ENCODE assay signal across 16 cellular contexts in the genomic region with DNA sequence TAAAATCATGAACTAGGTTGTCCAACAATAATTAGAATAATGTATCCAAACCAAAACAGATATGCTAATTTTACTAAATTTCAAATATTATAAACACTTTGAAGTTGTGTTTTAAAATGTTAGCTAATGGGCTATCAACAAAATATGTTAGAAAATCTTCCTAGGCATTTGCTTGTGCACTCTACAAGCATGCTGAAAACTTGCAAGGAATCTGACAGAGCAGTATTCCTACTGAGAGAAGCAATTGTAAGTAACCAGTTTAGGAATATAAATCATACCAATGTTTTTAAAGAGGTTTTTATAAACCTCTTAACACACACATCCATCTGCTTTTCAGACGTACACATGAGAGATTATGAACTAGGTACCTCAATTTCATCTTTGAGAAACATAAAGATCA.
A peak's percentile ranks its signal among the peaks of the same experiment; 100 is the strongest.
DNase-seq lines count a peak whose midpoint lies in the region; ATAC-seq, FAIRE-seq and TF ChIP-seq lines count a peak whose summit lies in the region.
"Had no signal": no experiment of that assay in that cellular context is flagged by ENCODE, and none has a peak within 500 bp of the region (broad histone marks: within the 10 kb centered on the region; RNA-seq: fewer than 3 reads in every experiment).

No MANE protein-coding gene starts in this region.

- H3K4me1 ChIP-seq in ascending aorta (peaks cover 2 to 3% of the 10 kb centered on the region in 2 donors), left ventricle myocardium inferior (peaks cover 13% of the 10 kb centered on the region)
- H3K4me1 ChIP-seq: A549, Caco-2, Peyer's patch had no signal

- H3K9me3 Mint-ChIP-seq in brain, result no peaks in the 10 kb centered on the region
- H3K9me3 Mint-ChIP-seq: H9 had no signal

- H3K4me3 ChIP-seq in ascending aorta (no peak overlapping the region), left ventricle myocardium inferior (no peak overlapping the region)
- H3K4me3 ChIP-seq: A549, Peyer's patch had no signal

- TF ChIP-seq CTCF in brain (conservative IDR thresholded peaks at IDR 0.05), result no peak
- no peak for TF ChIP-seq CTCF in ascending aorta (IDR thresholded peaks at IDR 0.05)
- no peak for TF ChIP-seq CTCF in left ventricle myocardium inferior (IDR thresholded peaks at IDR 0.05; ENCODE audit: borderline replicate concordance)

- intact Hi-C loops in ascending aorta (cut with DNase I), result loop anchor here (10.0 kb wide), 1 partner anchor 360 kb away; no protein-coding TSS in a partner anchor
- intact Hi-C loops in left ventricle myocardium inferior (cut with micrococcal nuclease), result loop anchor here (5.0 kb wide), 1 partner anchor 442 kb away; no protein-coding TSS in a partner anchor

- peaks cover 12% of the 10 kb centered on the region for H3K36me3 Mint-ChIP-seq in brain

- no peak for ATAC-seq in HG03025 (IDR thresholded peaks at IDR 0.05; ENCODE audit: low FRiP score, unreplicated experiment)
- ATAC-seq: A549 had no signal

- H3K9me3 ChIP-seq in ascending aorta, result no peaks in the 10 kb centered on the region
- no peaks in the 10 kb centered on the region for H3K9me3 ChIP-seq in left ventricle myocardium inferior (replicated peaks)
- H3K9me3 ChIP-seq: A549, Caco-2, Peyer's patch had no signal

- H3K4me1 Mint-ChIP-seq in brain, result peaks cover 51% of the 10 kb centered on the region

- H3K27ac ChIP-seq in ascending aorta (no peak overlapping the region), left ventricle myocardium inferior (replicated peaks) (no peak overlapping the region)
- H3K27ac ChIP-seq: A549, Peyer's patch had no signal

- DNase-seq in NCI-H82 (lab: John Stamatoyannopoulos, UW) (peak; percentile 33), NCI-H82 treated with DMSO at 0.1 percent for 48 hours (lab: John Stamatoyannopoulos, UW; ENCODE audit: unreplicated experiment) (no peak), NCI-H510A (lab: John Stamatoyannopoulos, UW) (no peak), ascending aorta (ENCODE audit: low spot score in 2 of 2) (no peak), left ventricle myocardium inferior (no peak)
- DNase-seq: Caco-2, DMS79 treated with DMSO at 0.1 percent for 48 hours, GF-D8, H9, Peyer's patch, Right ventricle myocardium superior had no signal

- no peaks in the 10 kb centered on the region for H3K27me3 ChIP-seq in ascending aorta
- H3K27me3 ChIP-seq in left ventricle myocardium inferior (ENCODE audit: low read depth), result no peaks in the 10 kb centered on the region
- H3K27me3 ChIP-seq: Peyer's patch had no signal

- H3K36me3 ChIP-seq in ascending aorta (no peaks in the 10 kb centered on the region), left ventricle myocardium inferior (peaks cover 8% of the 10 kb centered on the region)

- peak; percentile 43 for FAIRE-seq in islet of Langerhans (lab: Jason Lieb, UNC)
- FAIRE-seq: A549, HTR-8/SVneo had no signal

- peaks cover 8% of the 10 kb centered on the region for H3K27me3 Mint-ChIP-seq in brain

- H3K27ac Mint-ChIP-seq in brain, result peak overlapping the region in 2 of 5 experiments; percentile 9 to 33
- H3K27ac Mint-ChIP-seq: H9 had no signal

- peak overlapping the region in 3 of 5 experiments; percentile 11 to 32 (median 11) for H3K4me3 Mint-ChIP-seq in brain
- H3K4me3 Mint-ChIP-seq: H9 had no signal
